Comparison of ENCODE assay signal across 8 cellular contexts in the genomic region with DNA sequence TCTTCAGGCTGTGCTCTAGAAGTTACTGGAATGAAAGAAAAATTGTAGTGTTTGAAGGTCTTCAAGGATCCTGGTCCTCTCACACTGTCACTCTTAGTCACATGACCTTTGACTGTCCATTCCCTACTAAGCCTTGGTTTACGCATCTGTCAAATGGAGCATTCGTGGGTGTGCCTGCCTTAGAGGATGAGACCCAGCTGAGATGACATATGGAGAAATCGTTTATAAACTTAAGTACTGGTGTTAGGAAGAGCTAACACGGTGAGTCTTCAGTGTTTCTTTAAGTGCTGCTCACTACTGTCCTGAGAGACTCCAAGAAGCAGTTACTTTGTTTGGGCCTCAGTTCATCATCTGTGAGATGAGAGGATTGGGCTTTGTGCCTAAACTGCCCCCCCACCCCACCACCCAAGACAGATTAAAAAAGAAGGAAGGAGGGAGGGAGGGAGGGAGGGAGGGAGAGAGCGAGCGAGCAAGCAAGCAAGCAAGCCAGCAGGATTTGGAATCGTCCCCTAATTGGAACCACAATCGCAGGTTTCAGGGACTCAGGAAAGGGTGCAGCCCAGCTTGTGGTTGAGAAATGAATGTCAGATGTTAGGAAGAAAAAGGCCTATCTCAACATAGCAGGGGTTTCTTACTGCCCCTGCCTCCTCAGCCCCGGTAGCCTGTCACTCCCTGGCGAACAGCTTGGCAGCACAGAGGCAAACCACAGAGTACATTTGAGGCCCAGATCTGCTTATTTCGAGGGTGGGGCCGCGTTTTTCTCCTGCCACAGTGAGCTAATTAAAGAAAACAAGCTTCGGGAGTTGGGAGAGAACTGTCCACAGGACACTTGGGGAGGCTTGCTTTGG. TPM values are rescaled to one million over a fixed set of nuclear protein-coding genes. Genes with fewer than 3 reads are reported as not detected.
DNase-seq lines count a peak whose midpoint lies in the region; ATAC-seq and TF ChIP-seq lines count a peak whose summit lies in the region.

No MANE protein-coding gene starts in this region.

- no peaks in the 10 kb centered on the region for H3K27me3 ChIP-seq in suprapubic skin

- H3K9me3 Mint-ChIP-seq in activated naive CD8-positive, alpha-beta T cell treated with anti-CD3 and anti-CD28 coated beads for 36 hours, result no peaks in the 10 kb centered on the region

- ATAC-seq in left colon (peak; percentile 54), HG03045 (IDR thresholded peaks at IDR 0.05; ENCODE audit: unreplicated experiment) (no peak)

- TF ChIP-seq EP300 in suprapubic skin (IDR thresholded peaks at IDR 0.05), result no peak

- 23% methylated on average over 14 of the region's 14 CpGs for WGBS in suprapubic skin

- TF ChIP-seq POLR2A in suprapubic skin (IDR thresholded peaks at IDR 0.05), result no peak

- peak overlapping the region; percentile 85 for H3K27ac Mint-ChIP-seq in activated naive CD8-positive, alpha-beta T cell treated with anti-CD3 and anti-CD28 coated beads for 36 hours

- peak overlapping the region; percentile 45 for H3K4me3 Mint-ChIP-seq in activated naive CD8-positive, alpha-beta T cell treated with anti-CD3 and anti-CD28 coated beads for 36 hours

- DNase-seq in activated T-cell treated with anti-CD3 and anti-CD28 coated beads, Interleukin-2, amount 50 U/mL, for 1 hour, result peak; percentile 50
- DNase-seq in activated T-cell treated with anti-CD3 and anti-CD28 coated beads for 4 hours (no peak), left colon (peak in 1 of 2 donors; percentile 35), suprapubic skin (ENCODE audit: low spot score in 2 of 2) (peak in 1 of 2 donors; percentile 78), kidney tubule cell (ENCODE audit: low spot score) (no peak), T1000 (lab: John Stamatoyannopoulos, UW) (no peak)
- no peak for DNase-seq in activated naive CD8-positive, alpha-beta T cell treated with anti-CD3 and anti-CD28 coated beads for 36 hours

- no peak for TF ChIP-seq CTCF in suprapubic skin (IDR thresholded peaks at IDR 0.05)

- H3K4me3 ChIP-seq in suprapubic skin, result peak overlapping the region; percentile 34

- intact Hi-C loops in left colon (cut with DNase I, micrococcal nuclease), result no loop called here

- no peaks in the 10 kb centered on the region for H3K9me3 ChIP-seq in suprapubic skin

- H3K36me3 ChIP-seq in suprapubic skin, result no peaks in the 10 kb centered on the region

- no peaks in the 10 kb centered on the region for H3K27me3 Mint-ChIP-seq in activated naive CD8-positive, alpha-beta T cell treated with anti-CD3 and anti-CD28 coated beads for 36 hours

- H3K36me3 Mint-ChIP-seq in activated naive CD8-positive, alpha-beta T cell treated with anti-CD3 and anti-CD28 coated beads for 36 hours, result peaks cover 37% of the 10 kb centered on the region

- H3K27ac ChIP-seq in suprapubic skin, result peak overlapping the region; percentile 89

- peaks cover 62% of the 10 kb centered on the region for H3K4me1 ChIP-seq in suprapubic skin

- peaks cover 46% of the 10 kb centered on the region for H3K4me1 Mint-ChIP-seq in activated naive CD8-positive, alpha-beta T cell treated with anti-CD3 and anti-CD28 coated beads for 36 hours

RNA-seq across cellular contexts. Expression of a gene that starts 32.7 kb away (rescaled TPM):
- total RNA-seq in activated naive CD8-positive, alpha-beta T cell treated with anti-CD3 and anti-CD28 coated beads for 36 hours, result 10 to 100 TPM; 15.7 to 16.4 TPM
- total RNA-seq in left colon, result 10 to 100 TPM; 33.3 to 60.7 TPM
- total RNA-seq in suprapubic skin, result 10 to 100 TPM; 41.9 to 94.9 (median 56.1) TPM
